In the genomic region with DNA sequence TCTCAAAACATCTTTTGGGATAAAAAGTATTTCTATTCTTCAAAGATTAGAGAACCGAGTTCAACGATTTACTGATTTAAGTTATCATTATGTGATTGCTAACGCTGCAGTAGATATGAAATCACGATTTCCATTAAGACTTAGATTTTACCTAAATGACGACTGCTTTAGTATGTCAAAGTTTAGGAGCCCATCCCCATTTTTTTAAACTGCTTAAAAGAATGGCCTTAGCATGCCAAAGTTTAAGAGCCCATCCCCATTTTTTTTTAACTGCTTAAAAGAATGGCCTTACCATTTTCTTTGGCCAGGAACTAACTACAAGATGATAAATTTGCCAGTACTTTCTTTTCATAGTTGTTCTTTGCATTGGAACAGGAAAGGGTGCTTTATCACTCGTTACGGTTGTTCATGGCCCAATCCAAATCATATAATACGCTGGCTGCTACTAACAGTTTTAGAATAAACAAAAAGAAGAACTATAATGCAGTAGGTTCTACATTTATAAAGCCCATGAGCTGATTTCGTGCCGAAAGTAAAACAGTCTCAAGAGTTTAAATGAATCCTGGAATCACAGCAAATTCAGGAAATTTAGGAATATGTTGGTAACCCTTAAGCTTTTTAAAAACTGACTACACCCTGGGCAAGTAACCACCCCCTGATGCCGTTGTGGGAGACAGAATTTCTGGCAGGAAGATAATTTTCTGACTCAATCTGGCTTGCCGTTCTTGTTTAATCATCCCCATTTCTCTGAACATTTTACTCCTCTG, we compare ENCODE assay signal across 8 cellular contexts. TPM values are rescaled to one million over a fixed set of nuclear protein-coding genes. Genes with fewer than 3 reads are reported as not detected.
DNase-seq lines count a peak whose midpoint lies in the region; ATAC-seq and TF ChIP-seq lines count a peak whose summit lies in the region.

No MANE protein-coding gene starts in this region.

- H3K36me3 Mint-ChIP-seq in natural killer cell treated with Interleukin-12 subunit alpha and Interleukin-12 subunit beta and Interleukin-15 and Interleukin-18, amount 100 ng/mL, for 72 hours = peaks cover 9% of the 10 kb centered on the region

- peak; percentile 0; the same call in 1 of the 2 replicates for ATAC-seq in PC-3
- ATAC-seq in natural killer cell treated with Interleukin-12 subunit alpha and Interleukin-12 subunit beta and Interleukin-15 and Interleukin-18, amount 100 ng/mL, for 72 hours = no peak

- H3K27me3 Mint-ChIP-seq in natural killer cell treated with Interleukin-12 subunit alpha and Interleukin-12 subunit beta and Interleukin-15 and Interleukin-18, amount 100 ng/mL, for 72 hours = peaks cover 0 to under 1% of the 10 kb centered on the region in 2 donors

- peak overlapping the region; percentile 88 for H2AFZ ChIP-seq in PC-3 (ENCODE audit: low read length)

- intact Hi-C loops in PC-3 (cut with micrococcal nuclease) = loop anchor here (1.0 to 5.0 kb wide), 3 partner anchors 35 to 440 kb away; no protein-coding TSS in a partner anchor

- H3K27ac Mint-ChIP-seq in natural killer cell treated with Interleukin-12 subunit alpha and Interleukin-12 subunit beta and Interleukin-15 and Interleukin-18, amount 100 ng/mL, for 72 hours = peak overlapping the region; percentile 83 to 88

- H3K9me3 Mint-ChIP-seq in natural killer cell treated with Interleukin-12 subunit alpha and Interleukin-12 subunit beta and Interleukin-15 and Interleukin-18, amount 100 ng/mL, for 72 hours = no peaks in the 10 kb centered on the region

- TSS peak; percentile 72 for BruUV-seq in PC-3 (replicated peaks; lab: Mats Ljungman, UMichigan)

- H3K4me1 Mint-ChIP-seq in natural killer cell treated with Interleukin-12 subunit alpha and Interleukin-12 subunit beta and Interleukin-15 and Interleukin-18, amount 100 ng/mL, for 72 hours (ENCODE audit: low read depth in 2 of 2) = peaks cover 17 to 26% of the 10 kb centered on the region in 2 donors

- H3K4me3 ChIP-seq in PC-3 (ENCODE audit: low read length) (peak overlapping the region; percentile 87), duodenal mucosa (ENCODE audit: low read depth in 1 of 2, low read length in 2 of 2) (peak overlapping the region; percentile 86 to 94)

- H3K36me3 ChIP-seq in PC-3 (ENCODE audit: low read depth, low read length) (peaks cover 11% of the 10 kb centered on the region), duodenal mucosa (ENCODE audit: control insufficient read depth in 1 of 2, insufficient read depth in 2 of 2, low read length in 2 of 2) (no peaks in the 10 kb centered on the region)

- peak; percentile 51 to 74 for DNase-seq in NOMO-1 (lab: John Stamatoyannopoulos, UW; ENCODE audit: unreplicated experiment in 2 of 2)
- DNase-seq in NOMO-1 treated with dmso at 0.1 percent for 144 hours (lab: John Stamatoyannopoulos, UW; ENCODE audit: unreplicated experiment) = no peak
- DNase-seq in PC-3 = peak; percentile 44
- no peak for DNase-seq in natural killer cell treated with Interleukin-12 subunit alpha and Interleukin-12 subunit beta and Interleukin-15 and Interleukin-18, amount 100 ng/mL, for 72 hours (ENCODE audit: low spot score)
- no peak for DNase-seq in NAMALWA (ENCODE audit: low spot score)
- DNase-seq in NCI-H187 treated with DMSO at 0.1 percent for 48 hours (lab: John Stamatoyannopoulos, UW) = no peak
- DNase-seq in activated gamma-delta T cell treated with Interleukin-2 at 50 U/mL for 16 hours = no peak

- peaks cover 19% of the 10 kb centered on the region for H3K4me1 ChIP-seq in PC-3 (ENCODE audit: insufficient read depth, low read length)
- peaks cover 0 to 6% of the 10 kb centered on the region in 2 donors for H3K4me1 ChIP-seq in duodenal mucosa (ENCODE audit: control insufficient read depth in 1 of 2, insufficient read depth in 2 of 2, low read length in 2 of 2)

- no peak for TF ChIP-seq CTCF in PC-3 (conservative IDR thresholded peaks at IDR 0.05; ENCODE audit: low read depth, low read length)

- H3K4me2 ChIP-seq in PC-3 (ENCODE audit: low read length) = peak overlapping the region; percentile 92

- peak overlapping the region; percentile 91 for H3K27ac ChIP-seq in PC-3 (ENCODE audit: low read length)
- H3K27ac ChIP-seq in duodenal mucosa (ENCODE audit: low read depth, low read length) = peak overlapping the region; percentile 93

- H3K9me3 ChIP-seq in PC-3 (ENCODE audit: low read length) (no peaks in the 10 kb centered on the region), duodenal mucosa (ENCODE audit: control insufficient read depth in 1 of 2, low read length in 2 of 2) (no peaks in the 10 kb centered on the region)

- peak overlapping the region; percentile 89 for H3K4me3 Mint-ChIP-seq in natural killer cell treated with Interleukin-12 subunit alpha and Interleukin-12 subunit beta and Interleukin-15 and Interleukin-18, amount 100 ng/mL, for 72 hours

- POLR2A ChIA-PET in PC-3 (lab: Charles Lee; ENCODE audit: unreplicated experiment) = interaction anchor here (0.6 kb wide), 3 partner anchors 114 to 840 kb away, joined by 6 to 9 read pairs (median 7); no protein-coding TSS in a partner anchor

- peaks cover 3% of the 10 kb centered on the region; the same call in 1 of the 2 replicates for H3K9me2 ChIP-seq in PC-3 (replicated peaks; ENCODE audit: low read length)

- no peaks in the 10 kb centered on the region for H3F3A ChIP-seq in PC-3 (ENCODE audit: low read length, unreplicated experiment)

- H3K27me3 ChIP-seq in PC-3 (ENCODE audit: low read length) (no peaks in the 10 kb centered on the region), duodenal mucosa (ENCODE audit: control insufficient read depth in 1 of 2, insufficient read depth in 2 of 2, low read length in 2 of 2) (no peaks in the 10 kb centered on the region)

- peaks cover 47% of the 10 kb centered on the region for H3K79me2 ChIP-seq in PC-3 (ENCODE audit: low read length)

- H3K9ac ChIP-seq in PC-3 (ENCODE audit: low read length) = peak overlapping the region; percentile 92
- peak overlapping the region; percentile 86 to 100 for H3K9ac ChIP-seq in duodenal mucosa (ENCODE audit: low read depth in 1 of 2, low read length in 2 of 2)

- CTCF ChIA-PET in PC-3 (lab: Charles Lee) = interaction anchor here (0.5 to 3.2 kb wide), 4 partner anchors 45 to 120 kb away, joined by 3 to 22 read pairs (median 6); no protein-coding TSS in a partner anchor

- peaks cover 30% of the 10 kb centered on the region for H4K20me1 ChIP-seq in PC-3 (ENCODE audit: low read length)

RNA-seq across cellular contexts. Expression of a gene that starts 0.9 kb away (rescaled TPM):
- total RNA-seq in PC-3 (2014; rRNA removed) = 9.6 and 15.7 TPM in 2 replicates
- 10 to 100 TPM; 18.7 to 23.7 TPM for total RNA-seq in natural killer cell treated with Interleukin-12 subunit alpha and Interleukin-12 subunit beta and Interleukin-15 and Interleukin-18, amount 100 ng/mL, for 72 hours

Comparison
In these comparisons a context has a peak if more than half of its experiments do, and no peak if none do; other contexts are left out.
1. DNase-seq: peak in NOMO-1 (2 of 2) and PC-3 (single experiment); none in NOMO-1 treated with dmso at 0.1 percent for 144 hours (single experiment), natural killer cell treated with Interleukin-12 subunit alpha and Interleukin-12 subunit beta and Interleukin-15 and Interleukin-18, amount 100 ng/mL, for 72 hours (single experiment), NAMALWA (single experiment), NCI-H187 treated with DMSO at 0.1 percent for 48 hours (single experiment) and activated gamma-delta T cell treated with Interleukin-2 at 50 U/mL for 16 hours (single experiment).